In the genomic region with DNA sequence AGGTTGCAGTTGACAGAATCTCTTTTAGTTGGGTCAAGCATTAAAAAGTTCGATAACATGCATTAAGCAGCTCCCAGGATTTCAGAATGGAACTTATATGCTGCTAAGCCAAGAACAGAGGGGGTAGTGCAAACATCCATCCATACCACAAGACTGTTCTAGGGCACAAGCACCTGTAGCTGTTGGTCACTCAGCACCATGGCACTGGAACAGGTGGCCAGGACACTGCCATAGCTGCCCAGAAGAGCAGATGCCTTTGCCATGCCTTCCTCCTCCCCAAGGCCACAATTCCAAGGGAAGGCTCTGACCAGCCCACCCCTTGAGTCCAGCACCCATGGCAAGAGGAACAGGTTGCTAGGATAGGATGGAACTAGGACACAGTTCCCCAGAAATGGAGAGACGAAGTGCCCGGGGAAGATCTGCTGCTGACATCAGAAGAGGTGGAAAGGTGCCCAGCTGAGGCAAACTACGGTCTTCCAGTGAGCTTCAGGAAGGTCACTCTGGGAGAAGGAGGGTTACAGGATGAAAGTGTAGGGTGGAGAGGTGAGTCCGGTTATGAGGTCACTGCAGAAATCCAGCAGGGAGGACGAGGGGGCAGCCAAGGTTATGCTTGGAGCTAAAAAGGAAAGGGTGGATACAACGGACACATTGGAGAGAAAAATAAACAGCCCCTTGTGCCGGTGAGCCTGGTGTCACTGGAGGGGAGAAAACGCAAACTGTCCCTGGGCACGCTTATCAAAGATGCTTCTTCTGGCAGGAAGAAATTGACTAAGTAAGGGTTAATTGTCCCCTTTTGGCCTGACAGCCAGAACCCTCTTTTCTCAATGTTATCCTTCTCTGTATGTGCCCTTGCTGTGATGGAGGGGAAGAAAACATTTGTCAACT, we compare ENCODE assay signal across 27 cellular contexts. TPM values are rescaled to one million over a fixed set of nuclear protein-coding genes. Genes with fewer than 3 reads are reported as not detected.
"Had no signal": no experiment of that assay in that cellular context is flagged by ENCODE, and none has a peak within 500 bp of the region (broad histone marks: within the 10 kb centered on the region; RNA-seq: fewer than 3 reads in every experiment).

No MANE protein-coding gene starts in this region.

- H3K36me3 ChIP-seq: gastrocnemius medialis, heart right ventricle, left lung, lower lobe of right lung, stomach, thoracic aorta, transverse colon, uterus had no signal

- H3K27ac ChIP-seq: gastrocnemius medialis, heart right ventricle, left lung, lower lobe of right lung, psoas muscle, skin epidermis, stomach, thoracic aorta, transverse colon, uterus had no signal

- ATAC-seq: gastrocnemius medialis, heart right ventricle, left lung, lower lobe of right lung, sciatic nerve had no signal

- H3K4me3 Mint-ChIP-seq: naive B cell, nephron had no signal

- H3K4me1 Mint-ChIP-seq: naive B cell had no signal

- DNase-seq: cerebellar nuclear complex; dermis blood vessel endothelial cell; effector CD4-positive, alpha-beta T cell; gastrocnemius medialis; heart right ventricle; hypothalamus; left lung; lower lobe of right lung; mesenchymal stem cell; midbrain; naive B cell; psoas muscle; retina; stimulated activated CD4-positive, alpha-beta T cell treated with anti-CD3 and anti-CD28 coated beads, Interleukin-2, amount 100 ng/mL, for 24 hours; stimulated activated CD4-positive, alpha-beta T cell treated with anti-CD3 and anti-CD28 coated beads, Interleukin-4, amount 100 ng/mL, for 4 hours; stimulated activated naive CD4-positive, alpha-beta T cell; stomach; substantia nigra; transverse colon; uterus had no signal

- H3K4me3 ChIP-seq: gastrocnemius medialis, heart right ventricle, left lung, lower lobe of right lung, psoas muscle, skin epidermis, stomach, thoracic aorta, transverse colon, uterus had no signal

- H3K4me1 ChIP-seq: gastrocnemius medialis, heart right ventricle, left lung, lower lobe of right lung, psoas muscle, stomach, transverse colon, uterus had no signal

- H3K9me3 Mint-ChIP-seq: nephron had no signal

- H3K9me3 ChIP-seq: gastrocnemius medialis, heart right ventricle, lower lobe of right lung, psoas muscle, stomach, thoracic aorta, transverse colon, uterus had no signal

- H3K27me3 ChIP-seq: uterus had no signal

- H3K27ac Mint-ChIP-seq: naive B cell, nephron had no signal

RNA-seq across cellular contexts. Expression of a gene that starts 41.9 kb away (rescaled TPM):
- total RNA-seq: dermis blood vessel endothelial cell, fibroblast of lung, gastrocnemius medialis, heart right ventricle, left lung, lower lobe of right lung, omental fat pad, psoas muscle, sciatic nerve, stomach, thoracic aorta, transverse colon, uterus had no signal
- polyA plus RNA-seq: esophagus, fibroblast of lung, stomach had no signal
